ENCODE assay signal across 14 cellular contexts in the genomic region with DNA sequence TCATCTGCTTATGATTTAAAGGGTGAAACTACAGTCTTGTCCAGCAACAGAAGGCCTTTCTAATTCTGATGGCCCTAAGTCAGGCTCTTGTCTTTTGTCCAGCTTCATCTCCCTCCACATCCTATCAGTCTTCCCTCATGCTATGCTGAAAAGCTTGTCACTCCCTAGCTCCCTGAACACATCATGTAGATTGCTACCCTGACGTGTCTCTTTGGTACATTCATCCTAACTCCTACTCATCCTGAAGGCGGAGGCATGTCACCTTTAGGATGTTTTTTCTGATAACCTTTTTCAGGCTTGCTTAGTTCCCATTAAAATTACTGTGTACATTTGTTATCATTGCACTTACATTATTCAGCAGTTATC.
DNase-seq lines count a peak whose midpoint lies in the region; ATAC-seq lines count a peak whose summit lies in the region.
"Had no signal": no experiment of that assay in that cellular context is flagged by ENCODE, and none has a peak within 500 bp of the region (broad histone marks: within the 10 kb centered on the region; RNA-seq: fewer than 3 reads in every experiment).

No MANE protein-coding gene starts in this region.

- peak; percentile 26 for ATAC-seq in GM18498 (IDR thresholded peaks at IDR 0.05; ENCODE audit: unreplicated experiment)
- ATAC-seq in GM19463 (IDR thresholded peaks at IDR 0.05; ENCODE audit: unreplicated experiment), result peak; percentile 9
- peak; percentile 16 for ATAC-seq in HG03139 (IDR thresholded peaks at IDR 0.05; ENCODE audit: unreplicated experiment)
- ATAC-seq: mucosa of descending colon had no signal

- DNase-seq in cerebellar cortex (ENCODE audit: low spot score) (peak; percentile 56), NCI-H748 (lab: John Stamatoyannopoulos, UW; ENCODE audit: unreplicated experiment) (no peak), activated gamma-delta T cell treated with Interleukin-2 at 50 U/mL for 16 hours (no peak), A172 (ENCODE audit: low spot score) (no peak), NCI-H187 (lab: John Stamatoyannopoulos, UW) (no peak)
- DNase-seq: activated CD4-positive, alpha-beta T cell treated with anti-CD3 and anti-CD28 coated beads, Interleukin-2, amount 50 U/mL, for 1 hour; DMS 273 treated with DMSO at 0.1 percent for 48 hours; mucosa of descending colon; NCI-H2171; NCI-H69; SHP77 treated with DMSO at 0.1 percent for 48 hours had no signal
